Comparison of ENCODE assay signal across 1 cellular context in genomic region chr15:95709959-95710695, GRCh38.
TF ChIP-seq lines count a peak whose summit lies in the region.

No MANE protein-coding gene starts in this region.

TF ChIP-seq in K562, 482 proteins besides CTCF, POLR2A, EP300 and RAD21 (continued from another document and continues in another):
- no peak for TF ChIP-seq ZNF780A (CRISPR knock-in tag; IDR thresholded peaks at IDR 0.05)
- TF ChIP-seq TAF1 (IDR thresholded peaks at IDR 0.05; ENCODE audit: control insufficient read depth, extremely low read depth, insufficient read depth, low read length, severe bottlenecking), result no peak
- TF ChIP-seq RBM39 (optimal IDR thresholded peaks at IDR 0.05; ENCODE audit: low read depth, low read length), result no peak
- no peak for TF ChIP-seq BMI1 (IDR thresholded peaks at IDR 0.05; ENCODE audit: low read length)
- TF ChIP-seq PTRF (tag; IDR thresholded peaks at IDR 0.05), result no peak
- TF ChIP-seq PCBP2 (IDR thresholded peaks at IDR 0.05; ENCODE audit: low read depth, low read length, poor library complexity, severe bottlenecking), result no peak
- TF ChIP-seq PHF21A (IDR thresholded peaks at IDR 0.05; ENCODE audit: borderline replicate concordance, low read depth), result no peak
- no peak for TF ChIP-seq POLR3A (IDR thresholded peaks at IDR 0.05; ENCODE audit: borderline replicate concordance, extremely low read depth, insufficient read depth, insufficient read length)
- no peak for TF ChIP-seq POLR2AphosphoS2 (IDR thresholded peaks at IDR 0.05; ENCODE audit: low read length)
- TF ChIP-seq KHSRP (IDR thresholded peaks at IDR 0.05), result peak; percentile 94
- TF ChIP-seq CEBPB (tag; IDR thresholded peaks at IDR 0.05), result peak; percentile 89
- TF ChIP-seq ARID4B (CRISPR knock-in tag; IDR thresholded peaks at IDR 0.05), result no peak
- no peak for TF ChIP-seq E2F6 (IDR thresholded peaks at IDR 0.05; ENCODE audit: borderline replicate concordance in 1 of 2, extremely low read depth in 1 of 2, insufficient read depth in 1 of 2, insufficient read length in 1 of 2, low read depth in 1 of 2, low read length in 1 of 2, poor library complexity in 1 of 2, severe bottlenecking in 1 of 2)
- TF ChIP-seq KLF16 (IDR thresholded peaks at IDR 0.05), result peak; percentile 96
- TF ChIP-seq KDM4B (IDR thresholded peaks at IDR 0.05; ENCODE audit: borderline replicate concordance in 2 of 2, low read depth in 1 of 2), result no peak
- TF ChIP-seq ZNF507 (tag; conservative IDR thresholded peaks at IDR 0.05), result no peak
- no peak for TF ChIP-seq ZNF3 (CRISPR knock-in tag; IDR thresholded peaks at IDR 0.05)
- no peak for TF ChIP-seq GABPA (tag; conservative IDR thresholded peaks at IDR 0.05; ENCODE audit: low read depth)
- peak; percentile 99 for TF ChIP-seq MTA2 (IDR thresholded peaks at IDR 0.05; ENCODE audit: low read depth)
- TF ChIP-seq ELK1 (CRISPR knock-in tag; IDR thresholded peaks at IDR 0.05), result no peak
- TF ChIP-seq, protein P1, sequence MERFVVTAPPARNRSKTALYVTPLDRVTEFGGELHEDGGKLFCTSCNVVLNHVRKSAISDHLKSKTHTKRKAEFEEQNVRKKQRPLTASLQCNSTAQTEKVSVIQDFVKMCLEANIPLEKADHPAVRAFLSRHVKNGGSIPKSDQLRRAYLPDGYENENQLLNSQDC (CRISPR knock-in tag; IDR thresholded peaks at IDR 0.05), result no peak
- TF ChIP-seq TFAP4 (CRISPR knock-in tag; IDR thresholded peaks at IDR 0.05; ENCODE audit: borderline replicate concordance), result no peak
- no peak for TF ChIP-seq NR3C1 (CRISPR knock-in tag; IDR thresholded peaks at IDR 0.05)
- TF ChIP-seq RHOXF2B (CRISPR knock-in tag; conservative IDR thresholded peaks at IDR 0.05), result no peak
- TF ChIP-seq TGIF2 (CRISPR knock-in tag; IDR thresholded peaks at IDR 0.05), result no peak
- no peak for TF ChIP-seq SUPT5H (IDR thresholded peaks at IDR 0.05)
- TF ChIP-seq RBM15 (IDR thresholded peaks at IDR 0.05; ENCODE audit: insufficient read depth, low read length), result no peak
- peak; percentile 91 for TF ChIP-seq FOXJ2 (tag; IDR thresholded peaks at IDR 0.05)
- 0 out of 2 replicates have a peak, but pooled peaks have one; percentile 36 for TF ChIP-seq ZNF24 (IDR thresholded peaks at IDR 0.05)
- peak; percentile 44; the same call in 1 of the 2 replicates for TF ChIP-seq VEZF1 (CRISPR knock-in tag; IDR thresholded peaks at IDR 0.05)
- no peak for TF ChIP-seq HCFC1 (IDR thresholded peaks at IDR 0.05; ENCODE audit: low read depth, low read length)
- no peak for TF ChIP-seq ZNF57 (CRISPR knock-in tag; IDR thresholded peaks at IDR 0.05)
- no peak for TF ChIP-seq RFX5 (IDR thresholded peaks at IDR 0.05; ENCODE audit: low read depth, low read length)
- TF ChIP-seq CREM (IDR thresholded peaks at IDR 0.05; ENCODE audit: low read depth), result peak; percentile 57; the same call in 1 of the 2 replicates
- TF ChIP-seq MEF2A (IDR thresholded peaks at IDR 0.05; ENCODE audit: control insufficient read depth, low read depth, low read length), result no peak
- TF ChIP-seq, protein P2, sequence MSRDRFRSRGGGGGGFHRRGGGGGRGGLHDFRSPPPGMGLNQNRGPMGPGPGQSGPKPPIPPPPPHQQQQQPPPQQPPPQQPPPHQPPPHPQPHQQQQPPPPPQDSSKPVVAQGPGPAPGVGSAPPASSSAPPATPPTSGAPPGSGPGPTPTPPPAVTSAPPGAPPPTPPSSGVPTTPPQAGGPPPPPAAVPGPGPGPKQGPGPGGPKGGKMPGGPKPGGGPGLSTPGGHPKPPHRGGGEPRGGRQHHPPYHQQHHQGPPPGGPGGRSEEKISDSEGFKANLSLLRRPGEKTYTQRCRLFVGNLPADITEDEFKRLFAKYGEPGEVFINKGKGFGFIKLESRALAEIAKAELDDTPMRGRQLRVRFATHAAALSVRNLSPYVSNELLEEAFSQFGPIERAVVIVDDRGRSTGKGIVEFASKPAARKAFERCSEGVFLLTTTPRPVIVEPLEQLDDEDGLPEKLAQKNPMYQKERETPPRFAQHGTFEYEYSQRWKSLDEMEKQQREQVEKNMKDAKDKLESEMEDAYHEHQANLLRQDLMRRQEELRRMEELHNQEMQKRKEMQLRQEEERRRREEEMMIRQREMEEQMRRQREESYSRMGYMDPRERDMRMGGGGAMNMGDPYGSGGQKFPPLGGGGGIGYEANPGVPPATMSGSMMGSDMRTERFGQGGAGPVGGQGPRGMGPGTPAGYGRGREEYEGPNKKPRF (IDR thresholded peaks at IDR 0.05; ENCODE audit: low read depth, low read length), result no peak
- TF ChIP-seq PKNOX1 (IDR thresholded peaks at IDR 0.05), result peak; percentile 81
- peak; percentile 85 for TF ChIP-seq HES1 (IDR thresholded peaks at IDR 0.05; ENCODE audit: low read depth)
- TF ChIP-seq STAT6 (CRISPR knock-in tag; IDR thresholded peaks at IDR 0.05), result no peak
- peak; percentile 78 for TF ChIP-seq EP400 (IDR thresholded peaks at IDR 0.05)
- TF ChIP-seq ARNT (IDR thresholded peaks at IDR 0.05), result peak; percentile 96 to 98
- peak; percentile 98 for TF ChIP-seq STAT5A (IDR thresholded peaks at IDR 0.05; ENCODE audit: borderline replicate concordance, low read length)
- TF ChIP-seq, protein P3, sequence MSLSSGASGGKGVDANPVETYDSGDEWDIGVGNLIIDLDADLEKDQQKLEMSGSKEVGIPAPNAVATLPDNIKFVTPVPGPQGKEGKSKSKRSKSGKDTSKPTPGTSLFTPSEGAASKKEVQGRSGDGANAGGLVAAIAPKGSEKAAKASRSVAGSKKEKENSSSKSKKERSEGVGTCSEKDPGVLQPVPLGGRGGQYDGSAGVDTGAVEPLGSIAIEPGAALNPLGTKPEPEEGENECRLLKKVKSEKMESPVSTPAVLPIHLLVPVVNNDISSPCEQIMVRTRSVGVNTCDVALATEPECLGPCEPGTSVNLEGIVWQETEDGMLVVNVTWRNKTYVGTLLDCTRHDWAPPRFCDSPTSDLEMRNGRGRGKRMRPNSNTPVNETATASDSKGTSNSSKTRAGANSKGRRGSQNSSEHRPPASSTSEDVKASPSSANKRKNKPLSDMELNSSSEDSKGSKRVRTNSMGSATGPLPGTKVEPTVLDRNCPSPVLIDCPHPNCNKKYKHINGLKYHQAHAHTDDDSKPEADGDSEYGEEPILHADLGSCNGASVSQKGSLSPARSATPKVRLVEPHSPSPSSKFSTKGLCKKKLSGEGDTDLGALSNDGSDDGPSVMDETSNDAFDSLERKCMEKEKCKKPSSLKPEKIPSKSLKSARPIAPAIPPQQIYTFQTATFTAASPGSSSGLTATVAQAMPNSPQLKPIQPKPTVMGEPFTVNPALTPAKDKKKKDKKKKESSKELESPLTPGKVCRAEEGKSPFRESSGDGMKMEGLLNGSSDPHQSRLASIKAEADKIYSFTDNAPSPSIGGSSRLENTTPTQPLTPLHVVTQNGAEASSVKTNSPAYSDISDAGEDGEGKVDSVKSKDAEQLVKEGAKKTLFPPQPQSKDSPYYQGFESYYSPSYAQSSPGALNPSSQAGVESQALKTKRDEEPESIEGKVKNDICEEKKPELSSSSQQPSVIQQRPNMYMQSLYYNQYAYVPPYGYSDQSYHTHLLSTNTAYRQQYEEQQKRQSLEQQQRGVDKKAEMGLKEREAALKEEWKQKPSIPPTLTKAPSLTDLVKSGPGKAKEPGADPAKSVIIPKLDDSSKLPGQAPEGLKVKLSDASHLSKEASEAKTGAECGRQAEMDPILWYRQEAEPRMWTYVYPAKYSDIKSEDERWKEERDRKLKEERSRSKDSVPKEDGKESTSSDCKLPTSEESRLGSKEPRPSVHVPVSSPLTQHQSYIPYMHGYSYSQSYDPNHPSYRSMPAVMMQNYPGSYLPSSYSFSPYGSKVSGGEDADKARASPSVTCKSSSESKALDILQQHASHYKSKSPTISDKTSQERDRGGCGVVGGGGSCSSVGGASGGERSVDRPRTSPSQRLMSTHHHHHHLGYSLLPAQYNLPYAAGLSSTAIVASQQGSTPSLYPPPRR (CRISPR knock-in tag; IDR thresholded peaks at IDR 0.05; ENCODE audit: borderline replicate concordance), result no peak
- TF ChIP-seq CBX5 (IDR thresholded peaks at IDR 0.05; ENCODE audit: borderline replicate concordance, low read depth), result no peak
